Comparison of ENCODE assay signal across 7 cellular contexts in genomic region chr4:9444681-9445080, GRCh38. TPM values are rescaled to one million over a fixed set of nuclear protein-coding genes. Genes with fewer than 3 reads are reported as not detected.
"Had no signal": no experiment of that assay in that cellular context is flagged by ENCODE, and none has a peak within 500 bp of the region (broad histone marks: within the 10 kb centered on the region; RNA-seq: fewer than 3 reads in every experiment).

No MANE protein-coding gene starts in this region.

RNA-seq across cellular contexts. Expression of gene DEFB131A, which starts 0.5 kb away (rescaled TPM):
- total RNA-seq: GM23248, GM23338, H1, H4, H7, H9, HFFc6 had no signal
